In genomic region chr7:6394114-6394513, GRCh38 we compare ENCODE assay signal across 14 cellular contexts. TPM values are rescaled to one million over a fixed set of nuclear protein-coding genes. Genes with fewer than 3 reads are reported as not detected.
DNase-seq lines count a peak whose midpoint lies in the region; ATAC-seq and TF ChIP-seq lines count a peak whose summit lies in the region.
"Had no signal": no experiment of that assay in that cellular context is flagged by ENCODE, and none has a peak within 500 bp of the region (broad histone marks: within the 10 kb centered on the region; RNA-seq: fewer than 3 reads in every experiment).

No MANE protein-coding gene starts in this region.

- TF ChIP-seq POLR2A in body of pancreas (IDR thresholded peaks at IDR 0.05): no peak
- no peak for TF ChIP-seq POLR2A in transverse colon (IDR thresholded peaks at IDR 0.05)

- H3K9me3 ChIP-seq in body of pancreas: no peaks in the 10 kb centered on the region
- H3K9me3 ChIP-seq in transverse colon: no peaks in the 10 kb centered on the region

- H3K9me3 Mint-ChIP-seq in activated T-cell treated with anti-CD3 and anti-CD28 coated beads, Interleukin-2, amount 50 U/mL, for 72 hours: no peaks in the 10 kb centered on the region
- H3K9me3 Mint-ChIP-seq in activated T-cell treated with anti-CD3 and anti-CD28 coated beads, Interleukin-2, amount 50 U/mL, for 4 hours: no peaks in the 10 kb centered on the region
- no peaks in the 10 kb centered on the region for H3K9me3 Mint-ChIP-seq in mesothelial cell of epicardium
- H3K9me3 Mint-ChIP-seq: T-helper 1 cell treated with Interleukin-12 subunit alpha and Interleukin-12 subunit beta and Interleukin-4 antibody, amounts not matched to agents 30 μg/mL and 1 μg/mL, for 36 hours had no signal

- no peak for DNase-seq in activated T-cell treated with anti-CD3 and anti-CD28 coated beads, Interleukin-2, amount 50 U/mL, for 72 hours
- no peak for DNase-seq in activated T-cell treated with anti-CD3 and anti-CD28 coated beads, Interleukin-2, amount 50 U/mL, for 4 hours
- DNase-seq in body of pancreas (no peak), mesothelial cell of epicardium (ENCODE audit: low spot score in 2 of 2, unreplicated experiment in 2 of 2) (no peak), transverse colon (no peak), left colon (no peak)
- DNase-seq: dermis blood vessel endothelial cell, hypothalamus, NCI-H1105, NCI-H774, nucleus accumbens had no signal

- intact Hi-C loops in body of pancreas (cut with DNase I): no loop called here
- intact Hi-C loops in transverse colon (cut with DNase I; ENCODE audit: low total_unique reads): no loop called here
- intact Hi-C loops in left colon (cut with DNase I, micrococcal nuclease): no loop called here

- peak overlapping the region in 3 of 4 donors; percentile 25 to 74 (median 71) for H3K27ac ChIP-seq in body of pancreas
- H3K27ac ChIP-seq in transverse colon: peak overlapping the region; percentile 79 to 93 (median 86)

- peak overlapping the region; percentile 98 for H3K27ac Mint-ChIP-seq in activated T-cell treated with anti-CD3 and anti-CD28 coated beads, Interleukin-2, amount 50 U/mL, for 72 hours
- H3K27ac Mint-ChIP-seq in mesothelial cell of epicardium: peak overlapping the region; percentile 93
- H3K27ac Mint-ChIP-seq: T-helper 1 cell treated with Interleukin-12 subunit alpha and Interleukin-12 subunit beta and Interleukin-4 antibody, amounts not matched to agents 30 μg/mL and 1 μg/mL, for 36 hours had no signal

- no peak for ATAC-seq in activated T-cell treated with anti-CD3 and anti-CD28 coated beads, Interleukin-2, amount 50 U/mL, for 72 hours (replicated peaks in 1 of 2)
- no peak for ATAC-seq in activated T-cell treated with anti-CD3 and anti-CD28 coated beads, Interleukin-2, amount 50 U/mL, for 4 hours
- ATAC-seq in body of pancreas (no peak), GM21786 (IDR thresholded peaks at IDR 0.05; ENCODE audit: unreplicated experiment) (no peak), HG02588 (IDR thresholded peaks at IDR 0.05; ENCODE audit: unreplicated experiment) (no peak), left colon (no peak)

- TF ChIP-seq EP300 in transverse colon (IDR thresholded peaks at IDR 0.05; ENCODE audit: low read depth): no peak

- H3K4me1 Mint-ChIP-seq in activated T-cell treated with anti-CD3 and anti-CD28 coated beads, Interleukin-2, amount 50 U/mL, for 72 hours (ENCODE audit: low read depth): peaks cover 58% of the 10 kb centered on the region
- H3K4me1 Mint-ChIP-seq in activated T-cell treated with anti-CD3 and anti-CD28 coated beads, Interleukin-2, amount 50 U/mL, for 4 hours (ENCODE audit: low read depth): peaks cover 48% of the 10 kb centered on the region
- peaks cover 32% of the 10 kb centered on the region for H3K4me1 Mint-ChIP-seq in mesothelial cell of epicardium

- no peak overlapping the region for H3K4me3 ChIP-seq in body of pancreas
- H3K4me3 ChIP-seq in transverse colon: no peak overlapping the region

- H3K36me3 ChIP-seq in body of pancreas (replicated peaks in 1 of 2; ENCODE audit: insufficient read depth in 1 of 2, low read depth in 2 of 2): peaks cover 0 to 4% of the 10 kb centered on the region in 2 donors
- peaks cover 0 to 17% (median 1%) of the 10 kb centered on the region in 4 donors for H3K36me3 ChIP-seq in transverse colon

- 91 to 93% methylated on average over 6 of the region's 6 CpGs for WGBS in body of pancreas, 2 donors
- 91 to 92% methylated on average over 6 of the region's 6 CpGs for WGBS in transverse colon (ENCODE audit: low coverage in 1 of 2), 2 donors

- in situ Hi-C loops in transverse colon (cut with MboI; ENCODE audit: low pct_ligation_motif_present in 1 of 4, low pct_unique_long_range_greater_than_20kb in 1 of 4, low sequenced_read_pairs in 3 of 4): no loop called here

- peaks cover 8 to 26% of the 10 kb centered on the region in 2 donors for H3K36me3 Mint-ChIP-seq in activated T-cell treated with anti-CD3 and anti-CD28 coated beads, Interleukin-2, amount 50 U/mL, for 72 hours (ENCODE audit: insufficient read depth in 2 of 2)
- H3K36me3 Mint-ChIP-seq in activated T-cell treated with anti-CD3 and anti-CD28 coated beads, Interleukin-2, amount 50 U/mL, for 4 hours (ENCODE audit: insufficient read depth): peaks cover 31% of the 10 kb centered on the region
- H3K36me3 Mint-ChIP-seq in mesothelial cell of epicardium: peaks cover 22% of the 10 kb centered on the region

- H3K27me3 ChIP-seq in body of pancreas: no peaks in the 10 kb centered on the region
- no peaks in the 10 kb centered on the region for H3K27me3 ChIP-seq in transverse colon

- TF ChIP-seq CTCF in body of pancreas (IDR thresholded peaks at IDR 0.05) (no peak), mesothelial cell of epicardium (IDR thresholded peaks at IDR 0.05; ENCODE audit: unreplicated experiment) (no peak), transverse colon (IDR thresholded peaks at IDR 0.05) (no peak)

- H3K4me3 Mint-ChIP-seq in activated T-cell treated with anti-CD3 and anti-CD28 coated beads, Interleukin-2, amount 50 U/mL, for 72 hours: peak overlapping the region; percentile 18 to 85
- H3K4me3 Mint-ChIP-seq in activated T-cell treated with anti-CD3 and anti-CD28 coated beads, Interleukin-2, amount 50 U/mL, for 4 hours: no peak overlapping the region
- no peak overlapping the region for H3K4me3 Mint-ChIP-seq in mesothelial cell of epicardium
- H3K4me3 Mint-ChIP-seq: T-helper 1 cell treated with Interleukin-12 subunit alpha and Interleukin-12 subunit beta and Interleukin-4 antibody, amounts not matched to agents 30 μg/mL and 1 μg/mL, for 36 hours had no signal

- H3K27me3 Mint-ChIP-seq in activated T-cell treated with anti-CD3 and anti-CD28 coated beads, Interleukin-2, amount 50 U/mL, for 72 hours (ENCODE audit: low read depth): no peaks in the 10 kb centered on the region
- H3K27me3 Mint-ChIP-seq in activated T-cell treated with anti-CD3 and anti-CD28 coated beads, Interleukin-2, amount 50 U/mL, for 4 hours (ENCODE audit: low read depth): no peaks in the 10 kb centered on the region
- H3K27me3 Mint-ChIP-seq in mesothelial cell of epicardium (ENCODE audit: low read depth): no peaks in the 10 kb centered on the region

- H3K4me1 ChIP-seq in body of pancreas: peaks cover 39% of the 10 kb centered on the region
- H3K4me1 ChIP-seq in transverse colon: peaks cover 43 to 93% (median 53%) of the 10 kb centered on the region in 4 donors

RNA-seq across cellular contexts. Expression of gene RAC1, which starts 19.8 kb away (rescaled TPM):
- 100 to 1,000 TPM; 171 to 176 TPM for total RNA-seq in activated T-cell treated with anti-CD3 and anti-CD28 coated beads, Interleukin-2, amount 50 U/mL, for 72 hours
- 100 to 1,000 TPM; 160 to 195 (median 171) TPM for total RNA-seq in activated T-cell treated with anti-CD3 and anti-CD28 coated beads, Interleukin-2, amount 50 U/mL, for 4 hours
- total RNA-seq in body of pancreas (100 to 1,000 TPM; 103 to 106 TPM), mesothelial cell of epicardium (213 to 221 TPM (median 214 TPM) in 3 replicates), transverse colon (100 to 1,000 TPM; 102 to 196 (median 164) TPM), left colon (100 to 1,000 TPM; 422 to 431 TPM)

RNA-seq across cellular contexts. Expression of gene FAM220A, which starts 45.3 kb away (rescaled TPM):
- total RNA-seq in activated T-cell treated with anti-CD3 and anti-CD28 coated beads, Interleukin-2, amount 50 U/mL, for 72 hours: 10 to 100 TPM; 15.0 to 19.6 TPM
- 10 to 100 TPM in 1 of 3 donors, 1 to 10 TPM in 2; 9.0 to 10.7 (median 9.5) TPM for total RNA-seq in activated T-cell treated with anti-CD3 and anti-CD28 coated beads, Interleukin-2, amount 50 U/mL, for 4 hours
- total RNA-seq in body of pancreas: 10 to 100 TPM; 10.6 to 14.2 TPM
- total RNA-seq in mesothelial cell of epicardium: 21.6 to 30.4 TPM (median 21.7 TPM) in 3 replicates
- 10 to 100 TPM; 13.4 to 50.7 (median 15.0) TPM for total RNA-seq in transverse colon
- 10 to 100 TPM in 1 of 2 donors, 1 to 10 TPM in 1; 8.2 to 10.1 TPM for total RNA-seq in left colon

RNA-seq across cellular contexts. Expression of gene DAGLB, which starts 53.6 kb away (rescaled TPM):
- 10 to 100 TPM; 12.9 to 17.9 TPM for total RNA-seq in activated T-cell treated with anti-CD3 and anti-CD28 coated beads, Interleukin-2, amount 50 U/mL, for 72 hours
- 10 to 100 TPM; 12.0 to 15.0 (median 12.8) TPM for total RNA-seq in activated T-cell treated with anti-CD3 and anti-CD28 coated beads, Interleukin-2, amount 50 U/mL, for 4 hours
- total RNA-seq in body of pancreas (10 to 100 TPM in 1 of 2 donors, 1 to 10 TPM in 1; 7.8 to 34.6 TPM), mesothelial cell of epicardium (20.9 to 24.3 TPM (median 24.1 TPM) in 3 replicates), transverse colon (10 to 100 TPM in 3 of 4 donors, 1 to 10 TPM in 1; 5.2 to 59.1 (median 24.3) TPM), left colon (10 to 100 TPM; 20.1 to 26.8 TPM)

Comparison
In these comparisons a context has a peak if more than half of its experiments do, and no peak if none do; other contexts are left out.
1. H3K4me3 Mint-ChIP-seq: peak in activated T-cell treated with anti-CD3 and anti-CD28 coated beads, Interleukin-2, amount 50 U/mL, for 72 hours (2 of 2); none in activated T-cell treated with anti-CD3 and anti-CD28 coated beads, Interleukin-2, amount 50 U/mL, for 4 hours (single experiment) and mesothelial cell of epicardium (single experiment).